In the genomic region with DNA sequence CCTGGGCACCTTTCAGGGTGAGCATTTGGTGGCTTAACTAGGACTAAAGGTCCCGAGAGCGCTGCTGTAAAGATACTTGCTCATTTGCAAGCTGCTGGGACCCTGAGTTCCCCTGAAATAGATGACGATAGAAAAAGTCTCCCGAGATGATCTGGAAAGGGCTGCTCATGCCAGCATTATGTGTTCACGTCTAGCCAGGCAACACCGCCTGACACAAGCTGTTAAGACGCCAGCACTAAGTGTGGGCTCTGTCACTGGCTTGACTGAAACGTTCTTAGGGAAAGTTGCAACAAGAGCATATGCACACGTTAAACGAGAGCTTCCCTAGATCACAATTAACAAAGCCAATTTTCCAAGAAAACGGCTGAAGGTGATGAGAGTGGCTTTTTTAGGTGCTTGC, we compare ENCODE assay signal across 14 cellular contexts.
DNase-seq lines count a peak whose midpoint lies in the region; ATAC-seq, FAIRE-seq and TF ChIP-seq lines count a peak whose summit lies in the region.
"Had no signal": no experiment of that assay in that cellular context is flagged by ENCODE, and none has a peak within 500 bp of the region (broad histone marks: within the 10 kb centered on the region; RNA-seq: fewer than 3 reads in every experiment).

No MANE protein-coding gene starts in this region.

- no peaks in the 10 kb centered on the region; the same call in none of the 2 replicates for H4K20me1 ChIP-seq in GM23338 (replicated peaks; ENCODE audit: insufficient read depth)

- TF ChIP-seq EP300 in A549 (IDR thresholded peaks at IDR 0.05) (no peak), sigmoid colon (IDR thresholded peaks at IDR 0.05) (no peak)

- FAIRE-seq in A549 (lab: Jason Lieb, UNC), result peak; percentile 23
- FAIRE-seq: GM18507 had no signal

- TF ChIP-seq CTCF in A549 (IDR thresholded peaks at IDR 0.05) (no peak), GM23338 (conservative IDR thresholded peaks at IDR 0.05; ENCODE audit: low read depth in 2 of 2) (no peak), sigmoid colon (IDR thresholded peaks at IDR 0.05) (no peak), type B pancreatic cell (conservative IDR thresholded peaks at IDR 0.05) (no peak)

- no peak overlapping the region; the same call in 1 of the 2 replicates for H3K27ac Mint-ChIP-seq in GM23338
- H3K27ac Mint-ChIP-seq in type B pancreatic cell, result no peak overlapping the region
- H3K27ac Mint-ChIP-seq: IgD-negative memory B cell had no signal

- POLR2A ChIA-PET in A549 (lab: Yijun Ruan, JAX), result no interaction called here

- intact Hi-C loops in sigmoid colon (cut with DNase I), result no loop called here
- intact Hi-C loops in right cardiac atrium (cut with DNase I), result no loop called here

- H3K27me3 ChIP-seq in GM23338 (ENCODE audit: insufficient read depth), result no peaks in the 10 kb centered on the region
- H3K27me3 ChIP-seq in sigmoid colon, result no peaks in the 10 kb centered on the region
- H3K27me3 ChIP-seq in right cardiac atrium (ENCODE audit: control insufficient read depth, insufficient read depth), result no peaks in the 10 kb centered on the region

- H3K4me1 ChIP-seq in A549, result no peaks in the 10 kb centered on the region
- H3K4me1 ChIP-seq in GM23338 (ENCODE audit: insufficient read depth), result no peaks in the 10 kb centered on the region
- H3K4me1 ChIP-seq in sigmoid colon, result no peaks in the 10 kb centered on the region
- H3K4me1 ChIP-seq in right cardiac atrium (ENCODE audit: control insufficient read depth, insufficient read depth, low read length), result no peaks in the 10 kb centered on the region
- H3K4me1 ChIP-seq: Caco-2 had no signal

- no peaks in the 10 kb centered on the region for H3K9me3 Mint-ChIP-seq in GM23338
- H3K9me3 Mint-ChIP-seq in type B pancreatic cell, result no peaks in the 10 kb centered on the region
- H3K9me3 Mint-ChIP-seq: CD14-positive monocyte; CD8-positive, alpha-beta T cell; H9; IgD-negative memory B cell had no signal

- no peak for ATAC-seq in A549
- ATAC-seq in GM23338, result no peak
- no peak for ATAC-seq in left lobe of liver
- ATAC-seq in right cardiac atrium, result no peak
- no peak for ATAC-seq in GM19452 (IDR thresholded peaks at IDR 0.05; ENCODE audit: unreplicated experiment)
- ATAC-seq: CD8-positive, alpha-beta T cell had no signal

- TF ChIP-seq POLR2A in A549 (IDR thresholded peaks at IDR 0.05; ENCODE audit: low read length) (no peak), sigmoid colon (IDR thresholded peaks at IDR 0.05) (no peak)

- no peak overlapping the region for H2AFZ ChIP-seq in GM23338

- H3K9me2 ChIP-seq in GM23338 (ENCODE audit: insufficient read depth), result no peaks in the 10 kb centered on the region

- H3K4me2 ChIP-seq in A549 (no peak overlapping the region), GM23338 (no peak overlapping the region)

- H3K27me3 Mint-ChIP-seq in GM23338 (ENCODE audit: insufficient read depth, low read depth, poor library complexity) (peaks cover 4% of the 10 kb centered on the region), type B pancreatic cell (no peaks in the 10 kb centered on the region)
- H3K27me3 Mint-ChIP-seq: IgD-negative memory B cell had no signal

- no peaks in the 10 kb centered on the region for H3K79me2 ChIP-seq in GM23338 (replicated peaks; ENCODE audit: insufficient read depth)

- 86% methylated on average over 11 of the region's 11 CpGs for WGBS in A549 (ENCODE audit: missing lambda C conversion rate)
- WGBS in sigmoid colon, 2 donors, result 84 to 92% methylated on average over 11 of the region's 11 CpGs
- 73% methylated on average over 11 of the region's 11 CpGs for WGBS in right cardiac atrium

- H3K36me3 Mint-ChIP-seq in GM23338 (ENCODE audit: low read depth) (no peaks in the 10 kb centered on the region; the same call in 2 of the 3 replicates), type B pancreatic cell (peaks cover 17% of the 10 kb centered on the region)

- no peaks in the 10 kb centered on the region for H3K36me3 ChIP-seq in GM23338 (ENCODE audit: insufficient read depth)
- H3K36me3 ChIP-seq in sigmoid colon, result peaks cover 0 to 37% (median 3%) of the 10 kb centered on the region in 4 donors

- CTCF ChIA-PET in A549 (lab: Yijun Ruan, JAX), result no interaction called here

- H3K4me3 ChIP-seq in A549, result no peak overlapping the region
- H3K4me3 ChIP-seq in GM23338, result no peak overlapping the region
- no peak overlapping the region for H3K4me3 ChIP-seq in sigmoid colon
- H3K4me3 ChIP-seq in right cardiac atrium (ENCODE audit: low read length), result no peak overlapping the region

- H3F3A ChIP-seq in GM23338 (replicated peaks; ENCODE audit: low read depth), result no peaks in the 10 kb centered on the region

- H3K27ac ChIP-seq in A549, result no peak overlapping the region
- peak overlapping the region; percentile 10; the same call in 1 of the 2 replicates for H3K27ac ChIP-seq in GM23338 (ENCODE audit: low read depth)
- H3K27ac ChIP-seq in sigmoid colon, result no peak overlapping the region
- H3K27ac ChIP-seq in right cardiac atrium (ENCODE audit: low read length), result no peak overlapping the region

- no peak for DNase-seq in A549 (ENCODE audit: low read depth in 1 of 2, low spot score in 1 of 2)
- no peak for DNase-seq in GM23338 (ENCODE audit: low spot score)
- peak; percentile 28 for DNase-seq in left lobe of liver (ENCODE audit: low spot score)
- peak; percentile 10 for DNase-seq in sigmoid colon
- DNase-seq in right cardiac atrium, result no peak
- DNase-seq in type B pancreatic cell (ENCODE audit: extremely low spot score, unreplicated experiment), result no peak
- DNase-seq: Caco-2; CD8-positive, alpha-beta T cell; GOT3; H9 had no signal

- H3K4me1 Mint-ChIP-seq in GM23338, result no peaks in the 10 kb centered on the region
- no peaks in the 10 kb centered on the region for H3K4me1 Mint-ChIP-seq in type B pancreatic cell (ENCODE audit: unreplicated experiment)
- H3K4me1 Mint-ChIP-seq: H9 had no signal

- H3K9me3 ChIP-seq in A549 (no peaks in the 10 kb centered on the region), sigmoid colon (no peaks in the 10 kb centered on the region), right cardiac atrium (ENCODE audit: control insufficient read depth, low read length) (no peaks in the 10 kb centered on the region)
- H3K9me3 ChIP-seq: Caco-2 had no signal

- H3K4me3 Mint-ChIP-seq in GM23338, result no peak overlapping the region
- H3K4me3 Mint-ChIP-seq in type B pancreatic cell, result no peak overlapping the region
- H3K4me3 Mint-ChIP-seq: CD14-positive monocyte; CD8-positive, alpha-beta T cell; H9; IgD-negative memory B cell had no signal

- no peak for TF ChIP-seq RAD21 in A549 (conservative IDR thresholded peaks at IDR 0.05 in 1 of 2, IDR thresholded peaks at IDR 0.05 in 1 of 2)

TF ChIP-seq in A549, 52 proteins besides CTCF, POLR2A, EP300 and RAD21:
- TF ChIP-seq, protein P1, sequence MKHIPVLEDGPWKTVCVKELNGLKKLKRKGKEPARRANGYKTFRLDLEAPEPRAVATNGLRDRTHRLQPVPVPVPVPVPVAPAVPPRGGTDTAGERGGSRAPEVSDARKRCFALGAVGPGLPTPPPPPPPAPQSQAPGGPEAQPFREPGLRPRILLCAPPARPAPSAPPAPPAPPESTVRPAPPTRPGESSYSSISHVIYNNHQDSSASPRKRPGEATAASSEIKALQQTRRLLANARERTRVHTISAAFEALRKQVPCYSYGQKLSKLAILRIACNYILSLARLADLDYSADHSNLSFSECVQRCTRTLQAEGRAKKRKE (CRISPR knock-in tag; IDR thresholded peaks at IDR 0.05; ENCODE audit: low read depth), result no peak
- no peak for TF ChIP-seq RCOR1 (IDR thresholded peaks at IDR 0.05; ENCODE audit: low read depth, low read length)

TF ChIP-seq in GM23338, 12 proteins besides CTCF, POLR2A, EP300 and RAD21 (continues in another document):
- TF ChIP-seq CREB1 (CRISPR knock-in tag; IDR thresholded peaks at IDR 0.05; ENCODE audit: low read depth), result no peak
- no peak for TF ChIP-seq ZNF114 (CRISPR knock-in tag; IDR thresholded peaks at IDR 0.05)

Comparison
In these comparisons a context has a peak if more than half of its experiments do, and no peak if none do; other contexts are left out.
1. DNase-seq: peak in left lobe of liver (single experiment) and sigmoid colon (single experiment); none in A549 (0 of 2), GM23338 (single experiment), right cardiac atrium (0 of 3) and type B pancreatic cell (single experiment).